ENCODE assay signal across 17 cellular contexts in genomic region chr6:31775184-31775583, GRCh38. TPM values are rescaled to one million over a fixed set of nuclear protein-coding genes. Genes with fewer than 3 reads are reported as not detected.
A peak's percentile ranks its signal among the peaks of the same experiment; 100 is the strongest.
DNase-seq lines count a peak whose midpoint lies in the region; ATAC-seq and TF ChIP-seq lines count a peak whose summit lies in the region.
"Had no signal": no experiment of that assay in that cellular context is flagged by ENCODE, and none has a peak within 500 bp of the region (broad histone marks: within the 10 kb centered on the region; RNA-seq: fewer than 3 reads in every experiment).

No MANE protein-coding gene starts in this region.

- no peak overlapping the region for H2AFZ ChIP-seq in trophoblast cell (ENCODE audit: insufficient read depth, low read length, poor library complexity)
- H2AFZ ChIP-seq: parathyroid adenoma had no signal

- no peak overlapping the region for H3K23ac ChIP-seq in trophoblast cell (ENCODE audit: low read length)

- no peak overlapping the region for H3K4me3 ChIP-seq in ectodermal cell (ENCODE audit: insufficient read depth, low read depth, low read length)
- H3K4me3 ChIP-seq in trophoblast cell (ENCODE audit: low read depth, low read length): no peak overlapping the region
- H3K4me3 ChIP-seq in HAP-1: no peak overlapping the region
- H3K4me3 ChIP-seq: esophagus squamous epithelium, heart left ventricle had no signal

- no TSS peak for BruUV-seq in Calu3 (replicated peaks; lab: Mats Ljungman, UMichigan)

- no peak overlapping the region for H4K91ac ChIP-seq in trophoblast cell (ENCODE audit: low read depth, low read length)

- H3K27ac Mint-ChIP-seq in Calu3 (ENCODE audit: unreplicated experiment): peak overlapping the region; percentile 94
- peak overlapping the region in 1 of 2 donors; percentile 63 for H3K27ac Mint-ChIP-seq in activated naive CD4-positive, alpha-beta T cell treated with anti-CD3 and anti-CD28 coated beads, Interleukin-2, amount 50 U/mL, for 72 hours

- in situ Hi-C loops in HAP-1 (cut with MboI; ENCODE audit: low sequenced_read_pairs): no loop called here

- H3K36me3 Mint-ChIP-seq in Calu3 (ENCODE audit: insufficient read depth, unreplicated experiment): peaks cover 63% of the 10 kb centered on the region
- H3K36me3 Mint-ChIP-seq in activated naive CD4-positive, alpha-beta T cell treated with anti-CD3 and anti-CD28 coated beads, Interleukin-2, amount 50 U/mL, for 72 hours: no peaks in the 10 kb centered on the region

- H3K27me3 ChIP-seq in ectodermal cell (ENCODE audit: control insufficient read depth, insufficient read depth, low read length, poor library complexity, severe bottlenecking) (no peaks in the 10 kb centered on the region), trophoblast cell (ENCODE audit: insufficient read depth, low read length) (no peaks in the 10 kb centered on the region), HAP-1 (ENCODE audit: low read depth) (no peaks in the 10 kb centered on the region)
- H3K27me3 ChIP-seq: esophagus squamous epithelium, heart left ventricle had no signal

- no peaks in the 10 kb centered on the region for H3K27me3 Mint-ChIP-seq in Calu3 (ENCODE audit: unreplicated experiment)
- H3K27me3 Mint-ChIP-seq: CD4-positive, alpha-beta memory T cell had no signal

- intact Hi-C loops in Calu3 (cut with micrococcal nuclease; ENCODE audit: unreplicated experiment): loop anchor here (2.0 to 10.0 kb wide), 4 partner anchors 47 to 170 kb away; partner anchors contain the start of genes CFB and NEU1

- no peak overlapping the region for H3K14ac ChIP-seq in trophoblast cell (ENCODE audit: low read length)

- peak overlapping the region; percentile 65 for H3K4me3 Mint-ChIP-seq in Calu3 (ENCODE audit: low read depth, unreplicated experiment)

- H3K79me1 ChIP-seq in trophoblast cell (ENCODE audit: low read length): no peaks in the 10 kb centered on the region

- H3K9me3 ChIP-seq in ectodermal cell (ENCODE audit: control insufficient read depth, low read length) (no peaks in the 10 kb centered on the region), trophoblast cell (ENCODE audit: insufficient read depth, low read depth, low read length) (no peaks in the 10 kb centered on the region), HAP-1 (no peaks in the 10 kb centered on the region)
- H3K9me3 ChIP-seq: esophagus squamous epithelium, heart left ventricle had no signal

- DNase-seq in Calu3 (peak; percentile 85), LoVo (ENCODE audit: low spot score) (peak; percentile 58), trophoblast cell (no peak), HAP-1 (ENCODE audit: low spot score in 2 of 2) (no peak)
- no peak for DNase-seq in activated naive CD4-positive, alpha-beta T cell treated with anti-CD3 and anti-CD28 coated beads, Interleukin-2, amount 50 U/mL, for 72 hours (ENCODE audit: low spot score in 2 of 2)
- DNase-seq: aorta; CD4-positive, alpha-beta memory T cell; cortex of kidney; esophagus squamous epithelium; heart left ventricle; islet precursor cell; Karpas-422; midbrain; NCI-H524 treated with DMSO at 0.1 percent for 48 hours had no signal

- H2AK5ac ChIP-seq in trophoblast cell (ENCODE audit: low read length): no peak overlapping the region

- H3K9me3 Mint-ChIP-seq in Calu3 (ENCODE audit: low read depth, unreplicated experiment): no peaks in the 10 kb centered on the region
- no peaks in the 10 kb centered on the region for H3K9me3 Mint-ChIP-seq in activated naive CD4-positive, alpha-beta T cell treated with anti-CD3 and anti-CD28 coated beads, Interleukin-2, amount 50 U/mL, for 72 hours
- H3K9me3 Mint-ChIP-seq: CD4-positive, alpha-beta memory T cell had no signal

- H3K79me2 ChIP-seq in trophoblast cell (ENCODE audit: control insufficient read depth, insufficient read depth, low read length, poor library complexity): no peaks in the 10 kb centered on the region

- H3K4me1 ChIP-seq in ectodermal cell (ENCODE audit: control insufficient read depth, insufficient read depth, low read length) (peaks cover 6% of the 10 kb centered on the region), trophoblast cell (ENCODE audit: control insufficient read depth in 1 of 2, insufficient read depth in 2 of 2, low read length in 2 of 2) (peaks cover 0 to 10% of the 10 kb centered on the region in 2 experiments), HAP-1 (peaks cover 6% of the 10 kb centered on the region)

- H3K4ac ChIP-seq in trophoblast cell (ENCODE audit: low read depth, low read length): no peak overlapping the region

- no peak for ATAC-seq in activated naive CD4-positive, alpha-beta T cell treated with anti-CD3 and anti-CD28 coated beads, Interleukin-2, amount 50 U/mL, for 72 hours
- ATAC-seq in GM21529 (IDR thresholded peaks at IDR 0.05; ENCODE audit: unreplicated experiment): no peak
- ATAC-seq: heart left ventricle had no signal

- CTCF ChIA-PET in Calu3 (lab: Charles Lee): interaction anchor here (0.6 to 4.0 kb wide), 23 partner anchors 9 to 454 kb away, joined by 3 to 51 read pairs (median 5); partner anchors contain the start of genes HSPA1B, LSM2, LY6G5C and LY6G6F

- peaks cover 43% of the 10 kb centered on the region for H3K4me1 Mint-ChIP-seq in Calu3 (ENCODE audit: low read depth, unreplicated experiment)

- H3K27ac ChIP-seq in ectodermal cell (ENCODE audit: insufficient read depth, low read depth, low read length, poor library complexity, severe bottlenecking) (peak overlapping the region; percentile 33), trophoblast cell (ENCODE audit: low read depth, low read length) (no peak overlapping the region)
- H3K27ac ChIP-seq: parathyroid adenoma had no signal

- WGBS in ectodermal cell, 2 experiments: 85 to 91% methylated on average over 4 of the region's 4 CpGs
- WGBS in trophoblast cell (ENCODE audit: extremely low coverage, insufficient coverage, insufficient read length): no CpG with 5 or more reads among the region's 4 CpGs

- no peak overlapping the region for H3K18ac ChIP-seq in trophoblast cell (ENCODE audit: low read length)

- H2BK12ac ChIP-seq in trophoblast cell (ENCODE audit: low read length): peak overlapping the region; percentile 58

- H4K12ac ChIP-seq in trophoblast cell (ENCODE audit: low read depth, low read length): no peak overlapping the region

- TF ChIP-seq CTCF in Calu3 (IDR thresholded peaks at IDR 0.05; ENCODE audit: unreplicated experiment): peak; percentile 13

- H4K8ac ChIP-seq in trophoblast cell (ENCODE audit: low read depth, low read length): no peak overlapping the region

- no peak overlapping the region for H2BK120ac ChIP-seq in trophoblast cell (ENCODE audit: insufficient read depth, low read length, poor library complexity)

- no peak overlapping the region for H2BK5ac ChIP-seq in trophoblast cell (ENCODE audit: low read depth, low read length, poor library complexity)

- H3K9ac ChIP-seq in trophoblast cell (ENCODE audit: low read length): no peak overlapping the region
- H3K9ac ChIP-seq: parathyroid adenoma had no signal

- H3K4me2 ChIP-seq in trophoblast cell (ENCODE audit: low read length): no peak overlapping the region

- H3K36me3 ChIP-seq in ectodermal cell (ENCODE audit: control insufficient read depth, insufficient read depth, low read length) (peaks cover 18% of the 10 kb centered on the region), trophoblast cell (ENCODE audit: control insufficient read depth in 1 of 2, insufficient read depth in 2 of 2, low read length in 2 of 2) (peaks cover 22 to 26% of the 10 kb centered on the region in 2 experiments), HAP-1 (replicated peaks) (peaks cover 25% of the 10 kb centered on the region)

RNA-seq across cellular contexts. Expression of gene VWA7, which starts 1.9 kb away (rescaled TPM):
- 22.1 and 37.6 TPM in 2 replicates for total RNA-seq in Calu3 (2022)
- 0.63 TPM for polyA plus RNA-seq in ectodermal cell (2013, experiment 1 of 4)
- 1.5 TPM for polyA plus RNA-seq in ectodermal cell (2013, experiment 2 of 4)
- 0.37 TPM for polyA plus RNA-seq in ectodermal cell (2013, experiment 3 of 4)
- polyA plus RNA-seq in ectodermal cell (2013, experiment 4 of 4): 0.97 TPM
- polyA plus RNA-seq in trophoblast cell (2013): 0.36 and 0.56 TPM in 2 replicates
- total RNA-seq in activated naive CD4-positive, alpha-beta T cell treated with anti-CD3 and anti-CD28 coated beads, Interleukin-2, amount 50 U/mL, for 72 hours: 1 to 10 TPM in 1 of 2 donors, under 1 TPM in 1; 0.68 to 2.6 TPM

RNA-seq across cellular contexts. Expression of gene SAPCD1, which starts 12.7 kb away (rescaled TPM):
- 26.6 and 30.3 TPM in 2 replicates for total RNA-seq in Calu3 (2022)
- 7.1 TPM for polyA plus RNA-seq in ectodermal cell (2013, experiment 1 of 4)
- 12.0 TPM for polyA plus RNA-seq in ectodermal cell (2013, experiment 2 of 4)
- polyA plus RNA-seq in ectodermal cell (2013, experiment 3 of 4): 8.6 TPM
- 8.0 TPM for polyA plus RNA-seq in ectodermal cell (2013, experiment 4 of 4)
- 0.36 and 0.47 TPM in 2 replicates for polyA plus RNA-seq in trophoblast cell (2013)
- 10 to 100 TPM; 13.3 to 21.3 TPM for total RNA-seq in activated naive CD4-positive, alpha-beta T cell treated with anti-CD3 and anti-CD28 coated beads, Interleukin-2, amount 50 U/mL, for 72 hours

RNA-seq across cellular contexts. Expression of gene VARS1, which starts 20.4 kb away (rescaled TPM):
- total RNA-seq in Calu3 (2022): 316 and 331 TPM in 2 replicates
- 113 TPM for polyA plus RNA-seq in ectodermal cell (2013, experiment 1 of 4)
- polyA plus RNA-seq in ectodermal cell (2013, experiment 2 of 4): 95.5 TPM
- 60.3 TPM for polyA plus RNA-seq in ectodermal cell (2013, experiment 3 of 4)
- polyA plus RNA-seq in ectodermal cell (2013, experiment 4 of 4): 60.5 TPM
- 39.7 and 43.2 TPM in 2 replicates for polyA plus RNA-seq in trophoblast cell (2013)
- 100 to 1,000 TPM in 1 of 2 donors, 10 to 100 TPM in 1; 57.7 to 127 TPM for total RNA-seq in activated naive CD4-positive, alpha-beta T cell treated with anti-CD3 and anti-CD28 coated beads, Interleukin-2, amount 50 U/mL, for 72 hours

RNA-seq across cellular contexts. Expression of gene LSM2, which starts 31.6 kb away (rescaled TPM):
- total RNA-seq in Calu3 (2022): 126 and 144 TPM in 2 replicates
- 150 TPM for polyA plus RNA-seq in ectodermal cell (2013, experiment 1 of 4)
- polyA plus RNA-seq in ectodermal cell (2013, experiment 2 of 4): 155 TPM
- polyA plus RNA-seq in ectodermal cell (2013, experiment 3 of 4): 131 TPM
- 136 TPM for polyA plus RNA-seq in ectodermal cell (2013, experiment 4 of 4)
- polyA plus RNA-seq in trophoblast cell (2013): 109 and 111 TPM in 2 replicates
- total RNA-seq in activated naive CD4-positive, alpha-beta T cell treated with anti-CD3 and anti-CD28 coated beads, Interleukin-2, amount 50 U/mL, for 72 hours: 100 to 1,000 TPM; 150 to 173 TPM

RNA-seq across cellular contexts. Expression of gene MSH5, which starts 35.4 kb away (rescaled TPM):
- 156 and 176 TPM in 2 replicates for total RNA-seq in Calu3 (2022)
- polyA plus RNA-seq in ectodermal cell (2013, experiment 1 of 4): 51.6 TPM
- polyA plus RNA-seq in ectodermal cell (2013, experiment 2 of 4): 46.9 TPM
- polyA plus RNA-seq in ectodermal cell (2013, experiment 3 of 4): 34.1 TPM
- 44.3 TPM for polyA plus RNA-seq in ectodermal cell (2013, experiment 4 of 4)
- polyA plus RNA-seq in trophoblast cell (2013): 7.3 and 7.7 TPM in 2 replicates
- 100 to 1,000 TPM; 116 to 158 TPM for total RNA-seq in activated naive CD4-positive, alpha-beta T cell treated with anti-CD3 and anti-CD28 coated beads, Interleukin-2, amount 50 U/mL, for 72 hours

Comparison
In these comparisons a context has a peak if more than half of its experiments do, and no peak if none do; other contexts are left out.
1. DNase-seq: peak in Calu3 (single experiment) and LoVo (single experiment); none in trophoblast cell (0 of 2), activated naive CD4-positive, alpha-beta T cell treated with anti-CD3 and anti-CD28 coated beads, Interleukin-2, amount 50 U/mL, for 72 hours (0 of 2) and HAP-1 (0 of 2).